Comparison of ENCODE assay signal across 11 cellular contexts in genomic region chrX:31168596-31168995, GRCh38.
DNase-seq lines count a peak whose midpoint lies in the region; ATAC-seq and TF ChIP-seq lines count a peak whose summit lies in the region.
"Had no signal": no experiment of that assay in that cellular context is flagged by ENCODE, and none has a peak within 500 bp of the region (broad histone marks: within the 10 kb centered on the region; RNA-seq: fewer than 3 reads in every experiment).

No MANE protein-coding gene starts in this region.

- H3K9me3 Mint-ChIP-seq in stimulated activated naive B cell treated with anti-CD40 and anti-IgM and Interleukin-4, amounts not matched to agents 10 μg/mL and 1 μg/mL and 100 μg/mL, for 72 hours: peaks cover 5 to 10% of the 10 kb centered on the region in 2 donors
- H3K9me3 Mint-ChIP-seq: T-helper 2 cell treated with Interferon-gamma antibody and Interleukin-4, amounts not matched to agents 5 μg/mL and 100 μg/mL, for 36 hours had no signal

- H3K4me2 ChIP-seq in mammary epithelial cell (ENCODE audit: insufficient read depth, low read depth, low read length): no peak overlapping the region

- intact Hi-C loops in colonic mucosa (cut with DNase I) (no loop called here), mammary epithelial cell (cut with micrococcal nuclease) (no loop called here)

- no TSS peak for BruUV-seq in mammary epithelial cell (replicated peaks; lab: Mats Ljungman, UMichigan)

- H3K9ac ChIP-seq in colonic mucosa (ENCODE audit: low read depth in 2 of 2, low read length in 2 of 2) (no peak overlapping the region), mammary epithelial cell (ENCODE audit: insufficient read depth, low read length) (no peak overlapping the region)

- dilution Hi-C loops in mammary epithelial cell (cut with HindIII; ENCODE audit: low sequenced_read_pairs): no loop called here

- H3K4me1 ChIP-seq in colonic mucosa: no peaks in the 10 kb centered on the region
- no peaks in the 10 kb centered on the region for H3K4me1 ChIP-seq in mammary epithelial cell (ENCODE audit: insufficient read depth, low read length)

- H3K79me2 ChIP-seq in mammary epithelial cell (ENCODE audit: insufficient read depth, low read length): no peaks in the 10 kb centered on the region

- H3K27ac ChIP-seq in colonic mucosa (no peak overlapping the region), mammary epithelial cell (ENCODE audit: insufficient read depth, low read depth, low read length) (no peak overlapping the region)

- CTCF ChIA-PET in mammary epithelial cell (lab: Charles Lee; ENCODE audit: low non-redundant PET): no interaction called here

- ATAC-seq in GM19035 (IDR thresholded peaks at IDR 0.05; ENCODE audit: unreplicated experiment) (peak; percentile 99), GM21737 (IDR thresholded peaks at IDR 0.05; ENCODE audit: unreplicated experiment) (peak; percentile 97), HG03135 (IDR thresholded peaks at IDR 0.05; ENCODE audit: unreplicated experiment) (peak; percentile 97)
- peak; percentile 97 to 98 for ATAC-seq in stimulated activated naive B cell treated with anti-CD40 and anti-IgM and Interleukin-4, amounts not matched to agents 10 μg/mL and 1 μg/mL and 100 μg/mL, for 72 hours (replicated peaks)
- ATAC-seq: K562 had no signal

- peaks cover 9% of the 10 kb centered on the region in 2 donors for H3K27me3 Mint-ChIP-seq in stimulated activated naive B cell treated with anti-CD40 and anti-IgM and Interleukin-4, amounts not matched to agents 10 μg/mL and 1 μg/mL and 100 μg/mL, for 72 hours

- TF ChIP-seq CTCF in colonic mucosa (IDR thresholded peaks at IDR 0.05) (no peak), mammary epithelial cell (conservative IDR thresholded peaks at IDR 0.05 in 1 of 2, IDR thresholded peaks at IDR 0.05 in 1 of 2; ENCODE audit: extremely low read depth in 1 of 2, insufficient read depth in 1 of 2, low read depth in 1 of 2, low read length in 2 of 2) (no peak)

- H3K27me3 ChIP-seq in colonic mucosa (no peaks in the 10 kb centered on the region), mammary epithelial cell (ENCODE audit: insufficient read depth, low read length) (peaks cover 3% of the 10 kb centered on the region)

- H3K4me1 Mint-ChIP-seq in stimulated activated naive B cell treated with anti-CD40 and anti-IgM and Interleukin-4, amounts not matched to agents 10 μg/mL and 1 μg/mL and 100 μg/mL, for 72 hours: peaks cover 9 to 20% of the 10 kb centered on the region in 2 donors

- H3K27ac Mint-ChIP-seq in stimulated activated naive B cell treated with anti-CD40 and anti-IgM and Interleukin-4, amounts not matched to agents 10 μg/mL and 1 μg/mL and 100 μg/mL, for 72 hours: no peak overlapping the region
- H3K27ac Mint-ChIP-seq: T-helper 2 cell treated with Interferon-gamma antibody and Interleukin-4, amounts not matched to agents 5 μg/mL and 100 μg/mL, for 36 hours had no signal

- H3K36me3 Mint-ChIP-seq in stimulated activated naive B cell treated with anti-CD40 and anti-IgM and Interleukin-4, amounts not matched to agents 10 μg/mL and 1 μg/mL and 100 μg/mL, for 72 hours: peaks cover 27 to 28% of the 10 kb centered on the region in 2 donors

- H3K4me3 ChIP-seq in colonic mucosa (no peak overlapping the region), mammary epithelial cell (replicated peaks in 1 of 3; ENCODE audit: insufficient read depth in 1 of 3, low read depth in 2 of 3, low read length in 3 of 3) (no peak overlapping the region)
- H3K4me3 ChIP-seq: K562 had no signal

- no peak overlapping the region for H3K4me3 Mint-ChIP-seq in stimulated activated naive B cell treated with anti-CD40 and anti-IgM and Interleukin-4, amounts not matched to agents 10 μg/mL and 1 μg/mL and 100 μg/mL, for 72 hours
- H3K4me3 Mint-ChIP-seq: T-helper 2 cell treated with Interferon-gamma antibody and Interleukin-4, amounts not matched to agents 5 μg/mL and 100 μg/mL, for 36 hours had no signal

- DNase-seq in stimulated activated naive B cell treated with anti-CD40 and anti-IgM and Interleukin-4, amounts not matched to agents 10 μg/mL and 1 μg/mL and 100 μg/mL, for 72 hours: no peak
- DNase-seq in inferior parietal cortex (ENCODE audit: extremely low spot score) (no peak), colonic mucosa (no peak), mammary epithelial cell (no peak)
- DNase-seq: anterior cingulate cortex, Calu3 had no signal

- H3K36me3 ChIP-seq in colonic mucosa (no peaks in the 10 kb centered on the region), mammary epithelial cell (ENCODE audit: insufficient read depth, low read length) (no peaks in the 10 kb centered on the region)

- in situ Hi-C loops in mammary epithelial cell (cut with MboI; ENCODE audit: low sequenced_read_pairs in 2 of 2): no loop called here

- H4K20me1 ChIP-seq in mammary epithelial cell (ENCODE audit: insufficient read depth, low read length): no peaks in the 10 kb centered on the region

- no peak overlapping the region for H2AFZ ChIP-seq in mammary epithelial cell (ENCODE audit: low read depth, low read length)

- no peaks in the 10 kb centered on the region for H3K9me3 ChIP-seq in colonic mucosa
- no peaks in the 10 kb centered on the region for H3K9me3 ChIP-seq in mammary epithelial cell (replicated peaks; ENCODE audit: insufficient read depth, low read length)
